Comparison of ENCODE assay signal across 8 cellular contexts in the genomic region with DNA sequence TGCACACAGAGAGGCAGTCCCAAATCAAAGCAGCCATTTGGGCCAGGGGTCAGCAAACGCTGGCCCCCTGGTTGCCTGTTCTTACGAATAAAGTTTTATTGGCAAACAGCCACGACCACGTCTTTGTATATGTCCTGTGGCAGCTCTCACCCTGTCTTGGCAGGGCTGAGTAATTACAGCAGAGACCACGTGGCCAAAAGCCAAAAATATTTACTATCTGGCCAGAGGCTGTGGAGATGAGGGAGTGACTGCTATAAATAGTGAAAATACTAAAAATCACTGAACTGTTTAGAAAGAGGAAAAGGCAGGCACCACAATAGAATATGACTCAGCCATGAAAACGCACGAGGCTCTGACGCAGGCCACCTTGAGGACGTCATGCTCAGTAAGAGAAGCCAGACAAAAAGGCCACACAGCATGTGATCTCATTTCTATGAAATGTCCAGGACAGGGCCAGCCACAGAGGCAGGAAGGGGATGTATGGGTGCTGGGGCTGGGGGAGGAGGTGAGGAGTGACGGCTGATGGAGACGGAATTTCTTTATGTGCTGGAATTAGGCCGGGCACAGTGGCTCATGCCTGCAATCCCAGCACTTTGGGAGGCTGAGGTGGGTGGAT. TPM values are rescaled to one million over a fixed set of nuclear protein-coding genes. Genes with fewer than 3 reads are reported as not detected.
A peak's percentile ranks its signal among the peaks of the same experiment; 100 is the strongest.
DNase-seq lines count a peak whose midpoint lies in the region; ATAC-seq, FAIRE-seq and TF ChIP-seq lines count a peak whose summit lies in the region.
"Had no signal": no experiment of that assay in that cellular context is flagged by ENCODE, and none has a peak within 500 bp of the region (broad histone marks: within the 10 kb centered on the region; RNA-seq: fewer than 3 reads in every experiment).

No MANE protein-coding gene starts in this region.

- BruUV-seq in K562 (replicated peaks; lab: Mats Ljungman, UMichigan), result no TSS peak

- CTCF ChIA-PET in K562 (lab: Yijun Ruan, JAX; ENCODE audit: low intra/inter-chr PET ratio), result interaction anchor here (0.6 kb wide), 1 partner anchor 324 kb away, joined by 3 read pairs; no protein-coding TSS in a partner anchor

- H3K27ac ChIP-seq in K562 (ENCODE audit: extremely low read depth, low read depth, low read length) (peak overlapping the region; percentile 2; the same call in 2 of the 3 replicates), tibial nerve (peak overlapping the region; percentile 26 to 85 (median 68))

- TF ChIP-seq POLR2A in K562 (conservative IDR thresholded peaks at IDR 0.05) (no peak), tibial nerve (IDR thresholded peaks at IDR 0.05) (no peak)

- TF ChIP-seq EP300 in K562 (IDR thresholded peaks at IDR 0.05; ENCODE audit: low read length) (no peak), tibial nerve (IDR thresholded peaks at IDR 0.05) (peak; percentile 75 to 77)

- H3K27me3 ChIP-seq in K562 (ENCODE audit: control insufficient read depth in 2 of 2, insufficient read depth in 2 of 2, low read length in 2 of 2) (no peaks in the 10 kb centered on the region), tibial nerve (no peaks in the 10 kb centered on the region)

- in situ Hi-C loops in K562 (cut with MboI), result no loop called here

- no peak for TF ChIP-seq RAD21 in K562 (CRISPR knock-in tag; conservative IDR thresholded peaks at IDR 0.05 in 1 of 2, IDR thresholded peaks at IDR 0.05 in 1 of 2)

- peak; percentile 98 for DNase-seq in LHCN-M2 (ENCODE audit: low read depth)
- peak in 1 of 4 experiments; percentile 59 for DNase-seq in K562 (ENCODE audit: extremely low read depth in 1 of 4, low spot score in 3 of 4)
- peak in 1 of 2 donors; percentile 75 for DNase-seq in left colon
- peak in 1 of 2 donors; percentile 52 for DNase-seq in tibial nerve (ENCODE audit: low spot score in 2 of 2)
- DNase-seq in stimulated activated CD4-positive, alpha-beta T cell treated with anti-CD3 and anti-CD28 coated beads, Interleukin-4, amount 100 ng/mL, for 1 hour, result no peak

- H3K9me3 ChIP-seq in K562 (replicated peaks; ENCODE audit: control insufficient read depth, insufficient read depth, low read depth, low read length) (no peaks in the 10 kb centered on the region), tibial nerve (no peaks in the 10 kb centered on the region)

- ATAC-seq in K562 (peak; percentile 80), left colon (peak; percentile 44), GM19351 (IDR thresholded peaks at IDR 0.05; ENCODE audit: unreplicated experiment) (no peak), HG03045 (IDR thresholded peaks at IDR 0.05; ENCODE audit: unreplicated experiment) (no peak)

- no peaks in the 10 kb centered on the region for H3K9me1 ChIP-seq in K562 (ENCODE audit: control insufficient read depth, insufficient read depth, low read length)

- POLR2A ChIA-PET in K562 (lab: Yijun Ruan, JAX), result no interaction called here

- WGBS in K562 (ENCODE audit: insufficient coverage, low coverage, missing lambda C conversion rate), result 43% methylated on average over 12 of the region's 12 CpGs
- 23 to 34% methylated on average over 12 of the region's 12 CpGs for WGBS in tibial nerve, 2 donors

- H3K4me3 ChIP-seq in K562, result no peak overlapping the region
- no peak overlapping the region for H3K4me3 ChIP-seq in tibial nerve

- H3K4me1 ChIP-seq in K562 (replicated peaks in 1 of 2; ENCODE audit: control insufficient read depth in 2 of 2, insufficient read depth in 2 of 2, low read length in 2 of 2), result peaks cover 3 to 29% of the 10 kb centered on the region in 2 experiments; a peak in 2 of 5 replicates
- H3K4me1 ChIP-seq in tibial nerve, result peaks cover 0 to 10% (median 3%) of the 10 kb centered on the region in 4 donors

- FAIRE-seq in K562 (lab: Jason Lieb, UNC), result peak; percentile 71

- H3K9ac ChIP-seq in K562 (ENCODE audit: insufficient read depth in 1 of 2, low read depth in 2 of 2, low read length in 2 of 2), result peak overlapping the region in 1 of 2 experiments; percentile 55; a peak in 1 of 4 replicates

- H4K20me1 ChIP-seq in K562 (replicated peaks; ENCODE audit: control insufficient read depth, insufficient read depth, low read length), result peaks cover 8% of the 10 kb centered on the region

- intact Hi-C loops in K562 (cut with micrococcal nuclease) (no loop called here), left colon (cut with DNase I, micrococcal nuclease) (no loop called here)

- H2AFZ ChIP-seq in K562 (ENCODE audit: low read depth, low read length), result no peak overlapping the region

- H3K36me3 ChIP-seq in K562 (ENCODE audit: control insufficient read depth, insufficient read depth, low read length), result peaks cover 89% of the 10 kb centered on the region
- H3K36me3 ChIP-seq in tibial nerve, result peaks cover 11 to 90% (median 25%) of the 10 kb centered on the region in 3 donors

- H3K4me2 ChIP-seq in K562 (ENCODE audit: insufficient read depth, low read length), result no peak overlapping the region

- peaks cover 11% of the 10 kb centered on the region; the same call in 2 of the 3 replicates for H3K79me2 ChIP-seq in K562 (ENCODE audit: control insufficient read depth, insufficient read depth, low read length)

- TF ChIP-seq CTCF in K562 (IDR thresholded peaks at IDR 0.05 in 2 of 3, conservative IDR thresholded peaks at IDR 0.05 in 1 of 3; ENCODE audit: insufficient read depth in 2 of 3, low read depth in 1 of 3, low read length in 3 of 3) (no peak), tibial nerve (IDR thresholded peaks at IDR 0.05) (no peak)

RNA-seq across cellular contexts. Expression of a gene that starts 29.4 kb away (rescaled TPM):
- total RNA-seq in LHCN-M2 (2014; rRNA removed) (0.40 TPM in 1 of 2 replicates, not detected in the other), K562 (2014; rRNA removed) (0.45 and 1.2 TPM in 2 replicates), K562 (2014; rRNA removed; fragmentation: Illumina TruSeq; extraction: Trizol) (0.73 and 1.1 TPM in 2 replicates), K562 (2015; rRNA removed; fragmentation: Illumina TruSeq; extraction: Trizol) (not detected in 2 replicates), K562 (2021) (1.1 and 1.4 TPM in 2 replicates), left colon (10 to 100 TPM; 42.0 to 45.8 TPM), tibial nerve (not detected)
- 0.47 TPM for polyA plus RNA-seq in LHCN-M2 (2012)
- 2.1 and 3.1 TPM in 2 replicates for total RNA-seq in K562 (2011; cell fraction: chromatin; rRNA removed; ENCODE audit: low replicate concordance)
- 3.2 and 3.8 TPM in 2 replicates for total RNA-seq in K562 (2011; cell fraction: nucleolus; rRNA removed)
- total RNA-seq in K562 (2011; cell fraction: nucleoplasm; rRNA removed), result 3.5 and 8.2 TPM in 2 replicates
- polyA plus RNA-seq in K562 (2011; rRNA removed) (12.3 and 12.9 TPM in 2 replicates), K562 (2014; fragmentation: Illumina TruSeq; extraction: Trizol) (2.9 and 3.0 TPM in 2 replicates), K562 (2014; fragmentation: Nextera tagmentation; extraction: Ambion mirVana) (1 to 10 TPM in 1 of 2 experiments, under 1 TPM in 1; 0.86 to 1.8 TPM), K562 (2014; rRNA removed) (0.77 and 1.6 TPM in 2 replicates)
- 9.2 and 18.1 TPM in 2 replicates for polyA plus RNA-seq in K562 (2011; cell fraction: cytosol; rRNA removed)
- polyA plus RNA-seq in K562 (2011; cell fraction: nucleus; rRNA removed), result 3.3 and 7.5 TPM in 2 replicates
- polyA plus RNA-seq in K562 (2012), result 2.3 and 5.3 TPM in 2 replicates
- polyA minus RNA-seq in K562 (2011; rRNA and poly(A)+ RNA removed), result 3.8 and 4.3 TPM in 2 replicates
- 2.2 and 5.2 TPM in 2 replicates for polyA minus RNA-seq in K562 (2011; cell fraction: cytosol; rRNA and poly(A)+ RNA removed)
- polyA minus RNA-seq in K562 (2011; cell fraction: nucleus; rRNA and poly(A)+ RNA removed), result 1.7 TPM in 1 of 2 replicates, not detected in the other

RNA-seq across cellular contexts. Expression of a gene that starts 32.3 kb away (rescaled TPM):
- total RNA-seq in LHCN-M2 (2014; rRNA removed) (not detected in 2 replicates), K562 (2014; rRNA removed) (not detected in 2 replicates), K562 (2014; rRNA removed; fragmentation: Illumina TruSeq; extraction: Trizol) (not detected in 2 replicates), K562 (2015; rRNA removed; fragmentation: Illumina TruSeq; extraction: Trizol) (not detected in 2 replicates), K562 (2021) (not detected in 2 replicates), left colon (1 to 10 TPM; 6.0 to 6.1 TPM), tibial nerve (not detected)
- polyA plus RNA-seq in LHCN-M2 (2012), result not detected
- not detected in 2 replicates for total RNA-seq in K562 (2011; cell fraction: chromatin; rRNA removed; ENCODE audit: low replicate concordance)
- total RNA-seq in K562 (2011; cell fraction: nucleolus; rRNA removed), result not detected in 2 replicates
- total RNA-seq in K562 (2011; cell fraction: nucleoplasm; rRNA removed), result not detected in 2 replicates
- polyA plus RNA-seq in K562 (2011; rRNA removed) (not detected in 2 replicates), K562 (2014; fragmentation: Illumina TruSeq; extraction: Trizol) (not detected in 2 replicates), K562 (2014; fragmentation: Nextera tagmentation; extraction: Ambion mirVana) (not detected), K562 (2014; rRNA removed) (not detected in 2 replicates)
- polyA plus RNA-seq in K562 (2011; cell fraction: cytosol; rRNA removed), result not detected in 2 replicates
- polyA plus RNA-seq in K562 (2011; cell fraction: nucleus; rRNA removed), result not detected in 2 replicates
- not detected in 2 replicates for polyA plus RNA-seq in K562 (2012)
- not detected in 2 replicates for polyA minus RNA-seq in K562 (2011; rRNA and poly(A)+ RNA removed)
- not detected in 2 replicates for polyA minus RNA-seq in K562 (2011; cell fraction: cytosol; rRNA and poly(A)+ RNA removed)
- not detected in 2 replicates for polyA minus RNA-seq in K562 (2011; cell fraction: nucleus; rRNA and poly(A)+ RNA removed)
- total RNA-seq: T-helper 2 cell treated with Interferon-gamma antibody and Interleukin-4, amounts not matched to agents 100 ng/mL and 5 ng/mL, for 36 hours had no signal

RNA-seq across cellular contexts. Expression of a gene that starts 49.6 kb away (rescaled TPM):
- total RNA-seq in LHCN-M2 (2014; rRNA removed) (25.0 and 26.2 TPM in 2 replicates), K562 (2014; rRNA removed) (47.2 and 58.7 TPM in 2 replicates), K562 (2014; rRNA removed; fragmentation: Illumina TruSeq; extraction: Trizol) (1.1 and 1.8 TPM in 2 replicates), K562 (2015; rRNA removed; fragmentation: Illumina TruSeq; extraction: Trizol) (10.4 and 10.6 TPM in 2 replicates), K562 (2021) (21.4 and 31.0 TPM in 2 replicates), left colon (10 to 100 TPM in 1 of 2 donors, 1 to 10 TPM in 1; 8.8 to 13.6 TPM), tibial nerve (10 to 100 TPM; 19.7 to 30.3 (median 23.0) TPM)
- polyA plus RNA-seq in LHCN-M2 (2012), result 14.8 TPM
- 1.7 and 7.3 TPM in 2 replicates for total RNA-seq in K562 (2011; cell fraction: chromatin; rRNA removed; ENCODE audit: low replicate concordance)
- total RNA-seq in K562 (2011; cell fraction: nucleolus; rRNA removed), result 15.4 and 16.5 TPM in 2 replicates
- total RNA-seq in K562 (2011; cell fraction: nucleoplasm; rRNA removed), result 6.7 and 6.9 TPM in 2 replicates
- polyA plus RNA-seq in K562 (2011; rRNA removed) (5.1 and 6.3 TPM in 2 replicates), K562 (2014; fragmentation: Illumina TruSeq; extraction: Trizol) (1.2 and 8.2 TPM in 2 replicates), K562 (2014; fragmentation: Nextera tagmentation; extraction: Ambion mirVana) (under 1 TPM; 0.14 to 0.15 TPM), K562 (2014; rRNA removed) (31.2 and 32.8 TPM in 2 replicates)
- polyA plus RNA-seq in K562 (2011; cell fraction: cytosol; rRNA removed), result 7.6 and 28.6 TPM in 2 replicates
- 4.8 and 12.7 TPM in 2 replicates for polyA plus RNA-seq in K562 (2011; cell fraction: nucleus; rRNA removed)
- 15.9 and 28.3 TPM in 2 replicates for polyA plus RNA-seq in K562 (2012)
- polyA minus RNA-seq in K562 (2011; rRNA and poly(A)+ RNA removed), result 1.1 and 2.0 TPM in 2 replicates
- polyA minus RNA-seq in K562 (2011; cell fraction: cytosol; rRNA and poly(A)+ RNA removed), result 10.9 and 15.2 TPM in 2 replicates
- polyA minus RNA-seq in K562 (2011; cell fraction: nucleus; rRNA and poly(A)+ RNA removed), result 5.5 and 6.3 TPM in 2 replicates

RNA-seq across cellular contexts. Expression of a gene that starts 55.2 kb away (rescaled TPM):
- total RNA-seq in LHCN-M2 (2014; rRNA removed), result 56.5 and 60.1 TPM in 2 replicates
- polyA plus RNA-seq in LHCN-M2 (2012), result 40.4 TPM
- 50.6 and 186 TPM in 2 replicates for total RNA-seq in K562 (2011; cell fraction: chromatin; rRNA removed; ENCODE audit: low replicate concordance)
- 95.1 and 105 TPM in 2 replicates for total RNA-seq in K562 (2011; cell fraction: nucleolus; rRNA removed)
- 50.0 and 65.9 TPM in 2 replicates for total RNA-seq in K562 (2011; cell fraction: nucleoplasm; rRNA removed)
- total RNA-seq in K562 (2014; rRNA removed), result 24.1 and 42.2 TPM in 2 replicates
- 5.0 and 5.7 TPM in 2 replicates for total RNA-seq in K562 (2014; rRNA removed; fragmentation: Illumina TruSeq; extraction: Trizol)
- 18.0 and 22.3 TPM in 2 replicates for total RNA-seq in K562 (2015; rRNA removed; fragmentation: Illumina TruSeq; extraction: Trizol)
- 45.4 and 48.0 TPM in 2 replicates for total RNA-seq in K562 (2021)
- 22.2 and 37.4 TPM in 2 replicates for polyA plus RNA-seq in K562 (2011; rRNA removed)
- 18.2 and 33.8 TPM in 2 replicates for polyA plus RNA-seq in K562 (2011; cell fraction: cytosol; rRNA removed)
- 112 and 152 TPM in 2 replicates for polyA plus RNA-seq in K562 (2011; cell fraction: nucleus; rRNA removed)
- polyA plus RNA-seq in K562 (2012), result 39.8 and 40.4 TPM in 2 replicates
- 21.6 and 40.6 TPM in 2 replicates for polyA plus RNA-seq in K562 (2014; fragmentation: Illumina TruSeq; extraction: Trizol)
- under 1 TPM; 0.18 to 0.28 TPM for polyA plus RNA-seq in K562 (2014; fragmentation: Nextera tagmentation; extraction: Ambion mirVana)
- 23.6 and 30.6 TPM in 2 replicates for polyA plus RNA-seq in K562 (2014; rRNA removed)
- polyA minus RNA-seq in K562 (2011; rRNA and poly(A)+ RNA removed), result 6.9 and 8.2 TPM in 2 replicates
- polyA minus RNA-seq in K562 (2011; cell fraction: cytosol; rRNA and poly(A)+ RNA removed), result 32.1 and 44.7 TPM in 2 replicates
- 18.8 and 33.2 TPM in 2 replicates for polyA minus RNA-seq in K562 (2011; cell fraction: nucleus; rRNA and poly(A)+ RNA removed)
- total RNA-seq in left colon, result 10 to 100 TPM; 39.7 to 47.2 TPM
- 10 to 100 TPM; 18.6 to 31.8 (median 25.7) TPM for total RNA-seq in tibial nerve

Comparison
In these comparisons a context has a peak if more than half of its experiments do, and no peak if none do; other contexts are left out.
1. ATAC-seq: peak in K562 (single experiment) and left colon (single experiment); none in GM19351 (single experiment) and HG03045 (single experiment).
2. RNA of a gene that starts 29.4 kb away (total RNA-seq): 42.0 to 45.8 TPM in left colon; 0.45 to 8.2 TPM in K562, 0.40 TPM in LHCN-M2 and not detected in tibial nerve; every median in the first group is over 4 times any median in the second.